8 cellular contexts compared by ENCODE assay signal in genomic region chr10:3786295-3786981, GRCh38. TPM values are rescaled to one million over a fixed set of nuclear protein-coding genes. Genes with fewer than 3 reads are reported as not detected.
DNase-seq lines count a peak whose midpoint lies in the region; ATAC-seq, FAIRE-seq and TF ChIP-seq lines count a peak whose summit lies in the region.

No MANE protein-coding gene starts in this region.

- no peak overlapping the region for H2AFZ ChIP-seq in OCI-LY7 (ENCODE audit: low read length)

- H3K27me3 ChIP-seq in upper lobe of left lung, result no peaks in the 10 kb centered on the region

- no peaks in the 10 kb centered on the region for H3K9me2 ChIP-seq in OCI-LY7 (ENCODE audit: insufficient read depth, low read length)

- 73 to 79% methylated on average over 16 to 18 of the region's 18 CpGs for WGBS in upper lobe of left lung, 2 donors

- peaks cover 58% of the 10 kb centered on the region for H3K36me3 Mint-ChIP-seq in central memory CD8-positive, alpha-beta T cell (ENCODE audit: insufficient read depth)
- peaks cover 24% of the 10 kb centered on the region for H3K36me3 Mint-ChIP-seq in memory B cell

- H3K27ac ChIP-seq in OCI-LY7 (ENCODE audit: low read depth, low read length, poor library complexity, severe bottlenecking) (peak overlapping the region; percentile 78), upper lobe of left lung (peak overlapping the region; percentile 100)

- peak overlapping the region; percentile 100 for H3K27ac Mint-ChIP-seq in central memory CD8-positive, alpha-beta T cell (ENCODE audit: low read depth)
- peak overlapping the region; percentile 100 for H3K27ac Mint-ChIP-seq in memory B cell

- POLR2A ChIA-PET in OCI-LY7 (lab: Charles Lee), result interaction anchor here (0.5 to 4.0 kb wide), 6 partner anchors 12 to 259 kb away, joined by 3 to 24 read pairs (median 6); no protein-coding TSS in a partner anchor

- CTCF ChIA-PET in OCI-LY7 (lab: Charles Lee; ENCODE audit: unreplicated experiment), result no interaction called here

- H3K27me3 Mint-ChIP-seq in central memory CD8-positive, alpha-beta T cell, result no peaks in the 10 kb centered on the region
- no peaks in the 10 kb centered on the region for H3K27me3 Mint-ChIP-seq in memory B cell

- TF ChIP-seq POLR2A in upper lobe of left lung (IDR thresholded peaks at IDR 0.05), result peak in 1 of 4 donors; percentile 27

- TF ChIP-seq EP300 in upper lobe of left lung (IDR thresholded peaks at IDR 0.05), result no peak

- no peak for ATAC-seq in central memory CD8-positive, alpha-beta T cell (replicated peaks; ENCODE audit: extremely low read depth, poor library complexity, severe bottlenecking)
- ATAC-seq in memory B cell (ENCODE audit: low read depth) (no peak), upper lobe of left lung (ENCODE audit: low FRiP score in 2 of 2) (no peak), GM21526 (IDR thresholded peaks at IDR 0.05; ENCODE audit: low FRiP score, unreplicated experiment) (no peak)

- intact Hi-C loops in OCI-LY7 (cut with micrococcal nuclease; ENCODE audit: unreplicated experiment), result loop anchor here (10.0 kb wide), 1 partner anchor 348 kb away; no protein-coding TSS in a partner anchor

- H3K4me3 Mint-ChIP-seq in central memory CD8-positive, alpha-beta T cell, result peak overlapping the region; percentile 97
- peak overlapping the region; percentile 90 for H3K4me3 Mint-ChIP-seq in memory B cell

- H3K4me2 ChIP-seq in OCI-LY7 (ENCODE audit: low read length), result peak overlapping the region; percentile 96

- TF ChIP-seq CTCF in OCI-LY7 (conservative IDR thresholded peaks at IDR 0.05; ENCODE audit: low read length) (no peak), upper lobe of left lung (IDR thresholded peaks at IDR 0.05) (no peak)

- H3K4me3 ChIP-seq in OCI-LY7 (ENCODE audit: low read depth, low read length, poor library complexity, severe bottlenecking), result peak overlapping the region; percentile 76
- peak overlapping the region in 1 of 4 donors; percentile 67 for H3K4me3 ChIP-seq in upper lobe of left lung

- H3K79me2 ChIP-seq in OCI-LY7 (ENCODE audit: insufficient read depth, low read depth, low read length), result peaks cover 39% of the 10 kb centered on the region

- peaks cover 28% of the 10 kb centered on the region for H3K36me3 ChIP-seq in OCI-LY7 (ENCODE audit: insufficient read depth, low read length)
- H3K36me3 ChIP-seq in upper lobe of left lung, result peaks cover 0 to 12% (median 5%) of the 10 kb centered on the region in 4 donors

- H3K9me3 ChIP-seq in OCI-LY7 (ENCODE audit: low read length), result peaks cover 9% of the 10 kb centered on the region; the same call in 1 of the 2 replicates
- H3K9me3 ChIP-seq in upper lobe of left lung, result peaks cover 0 to 3% (median 0%) of the 10 kb centered on the region in 4 donors

- H3K9me3 Mint-ChIP-seq in central memory CD8-positive, alpha-beta T cell, result no peaks in the 10 kb centered on the region
- peaks cover 6% of the 10 kb centered on the region for H3K9me3 Mint-ChIP-seq in memory B cell

- TSS peak; percentile 92 for BruUV-seq in OCI-LY7 (replicated peaks; lab: Mats Ljungman, UMichigan)

- FAIRE-seq in G401.6 (lab: Jason Lieb, UNC), result peak; percentile 86

- DNase-seq in OCI-LY7 (ENCODE audit: low spot score), result peak; percentile 33
- peak in 1 of 2 donors; percentile 40 for DNase-seq in central memory CD8-positive, alpha-beta T cell (ENCODE audit: low spot score in 2 of 2)
- peak in 1 of 2 donors; percentile 25 for DNase-seq in memory B cell (ENCODE audit: low spot score in 2 of 2)
- peak; percentile 33 to 72 for DNase-seq in upper lobe of left lung
- DNase-seq in pons (ENCODE audit: low spot score), result no peak
- no peak for DNase-seq in NCI-H774 (lab: John Stamatoyannopoulos, UW)

- H3K4me1 ChIP-seq in OCI-LY7 (ENCODE audit: insufficient read depth, low read length, poor library complexity, severe bottlenecking) (peaks cover 21% of the 10 kb centered on the region), upper lobe of left lung (peaks cover 0 to 10% (median 5%) of the 10 kb centered on the region in 4 donors)

- H3K4me1 Mint-ChIP-seq in central memory CD8-positive, alpha-beta T cell, result peaks cover 41% of the 10 kb centered on the region
- peaks cover 23% of the 10 kb centered on the region for H3K4me1 Mint-ChIP-seq in memory B cell

- peaks cover 29% of the 10 kb centered on the region for H4K20me1 ChIP-seq in OCI-LY7 (ENCODE audit: insufficient read depth, low read length)

RNA-seq across cellular contexts. Expression of gene KLF6, which starts 1.4 kb away (rescaled TPM):
- 19.2 and 24.0 TPM in 2 replicates for total RNA-seq in OCI-LY7 (2014; rRNA removed; shearing (Covaris generic))
- total RNA-seq in OCI-LY7 (2022), result 43.0 and 54.0 TPM in 2 replicates
- 100 to 1,000 TPM; 164 to 439 (median 249) TPM for total RNA-seq in upper lobe of left lung

Comparison
In these comparisons a context has a peak if more than half of its experiments do, and no peak if none do; other contexts are left out.
1. DNase-seq: peak in OCI-LY7 (single experiment) and upper lobe of left lung (2 of 2); none in pons (single experiment) and NCI-H774 (single experiment).